8 cellular contexts compared by ENCODE assay signal in the genomic region with DNA sequence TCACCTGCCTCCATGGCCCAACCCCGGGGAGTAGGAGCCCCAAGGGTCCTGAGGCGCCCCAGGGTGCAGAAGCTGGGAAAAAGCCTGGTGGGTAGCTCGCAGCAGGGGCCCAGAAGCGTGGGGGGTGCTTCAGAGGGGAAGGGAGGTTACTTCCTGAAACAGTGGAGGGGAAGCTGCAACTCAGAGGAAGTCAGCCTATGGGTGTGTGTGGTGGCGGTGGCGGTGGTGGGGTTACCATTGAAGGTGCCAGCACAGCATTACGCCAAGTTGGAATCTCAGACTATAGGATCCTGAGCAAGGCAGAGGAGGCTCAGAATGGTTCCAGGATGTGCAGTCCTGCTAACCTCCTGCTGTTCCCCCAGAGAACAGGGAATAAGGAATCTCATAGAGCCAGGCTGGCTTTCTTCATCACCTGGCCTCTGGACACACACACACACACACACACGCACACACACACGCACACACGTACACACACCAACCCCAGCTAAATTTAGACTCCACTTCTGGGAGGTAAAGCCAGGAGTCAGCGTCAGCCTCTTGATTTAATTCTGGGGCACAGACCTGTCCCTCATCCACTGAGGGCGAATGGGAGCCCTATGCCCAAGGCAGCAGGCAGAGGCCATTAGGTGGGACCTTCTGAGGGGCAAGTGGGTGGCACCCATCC. TPM values are rescaled to one million over a fixed set of nuclear protein-coding genes. Genes with fewer than 3 reads are reported as not detected.
DNase-seq lines count a peak whose midpoint lies in the region; ATAC-seq, FAIRE-seq and TF ChIP-seq lines count a peak whose summit lies in the region.

No MANE protein-coding gene starts in this region.

- H3K79me2 ChIP-seq in GM12878 (ENCODE audit: control insufficient read depth, insufficient read depth, low read length): peaks cover 28% of the 10 kb centered on the region

- no peaks in the 10 kb centered on the region for H3K27me3 ChIP-seq in GM12878 (replicated peaks in 1 of 2; ENCODE audit: control insufficient read depth in 2 of 2, insufficient read depth in 2 of 2, low read length in 1 of 2)

- in situ Hi-C loops in GM12878 (cut with MboI): no loop called here

- SMC1A ChIA-PET in GM12878 (lab: Charles Lee; ENCODE audit: uncharacterized antibody, unreplicated experiment): interaction anchor here (0.7 to 4.5 kb wide), 25 partner anchors 9 to 273 kb away, joined by 3 to 59 read pairs (median 5); a partner anchor contains a TSS

- peak overlapping the region; percentile 95 for H3K27ac ChIP-seq in GM12878 (ENCODE audit: control insufficient read depth, insufficient read depth)

- POLR2A ChIA-PET in GM12878 (lab: Charles Lee): interaction anchor here (0.9 to 5.3 kb wide), 14 partner anchors 9 to 311 kb away, joined by 3 to 83 read pairs (median 8); a partner anchor contains a TSS

- no peak for TF ChIP-seq RAD21 in GM12878 (IDR thresholded peaks at IDR 0.05; ENCODE audit: insufficient read depth, low read depth, low read length)

- DNase-seq in DMS53 (lab: John Stamatoyannopoulos, UW): peak; percentile 68
- DNase-seq in T-helper 9 cell: peak; percentile 76
- no peak for DNase-seq in GM12878 (ENCODE audit: low read depth, low spot score)
- DNase-seq in iris pigment epithelial cell (ENCODE audit: low read depth): peak; percentile 53
- DNase-seq in stimulated activated CD4-positive, alpha-beta T cell treated with anti-CD3 and anti-CD28 coated beads, Interleukin-1b, Interleukin-23, amount 100 ng/mL, for 48 hours: peak; percentile 77
- DNase-seq in urothelium cell line (ENCODE audit: low spot score): no peak

- no TSS peak for BruUV-seq in GM12878 (replicated peaks; lab: Mats Ljungman, UMichigan)

- no peak for TF ChIP-seq CTCF in GM12878 (IDR thresholded peaks at IDR 0.05 in 2 of 3, conservative IDR thresholded peaks at IDR 0.05 in 1 of 3; ENCODE audit: control insufficient read depth in 2 of 3, extremely low read depth in 1 of 3, insufficient read depth in 1 of 3, low read depth in 3 of 3, low read length in 3 of 3)

- no peaks in the 10 kb centered on the region for H4K20me1 ChIP-seq in GM12878 (ENCODE audit: control insufficient read depth, insufficient read depth)

- H3K4me2 ChIP-seq in GM12878 (ENCODE audit: control insufficient read depth, insufficient read depth): peak overlapping the region; percentile 100

- CTCF ChIA-PET in GM12878 (lab: Yijun Ruan, JAX): interaction anchor here (0.6 to 4.8 kb wide), 13 partner anchors 11 to 267 kb away, joined by 3 to 54 read pairs (median 8); a partner anchor contains a TSS

- peak overlapping the region; percentile 100 for H3K4me3 ChIP-seq in GM12878

- peak overlapping the region; percentile 62 for H2AFZ ChIP-seq in GM12878 (ENCODE audit: control insufficient read depth, low read depth, low read length)

- FAIRE-seq in GM12878 (lab: Jason Lieb, UNC) (peak; percentile 98), urothelium cell line (lab: Jason Lieb, UNC) (no peak)

- TF ChIP-seq POLR2A in GM12878 (IDR thresholded peaks at IDR 0.05; ENCODE audit: low read depth, low read length): peak; percentile 59; the same call in 1 of the 2 replicates

- RAD21 ChIA-PET in GM12878 (lab: Charles Lee; ENCODE audit: unreplicated experiment): interaction anchor here (0.9 to 4.9 kb wide), 25 partner anchors 11 to 253 kb away, joined by 3 to 55 read pairs (median 5); a partner anchor contains a TSS

- H3K36me3 ChIP-seq in GM12878 (ENCODE audit: control insufficient read depth in 2 of 2, insufficient read depth in 2 of 2, low read length in 1 of 2): peaks cover 21 to 22% of the 10 kb centered on the region in 2 experiments; a peak in 3 of 4 replicates

- peak; percentile 2 for ATAC-seq in HG03135 (IDR thresholded peaks at IDR 0.05; ENCODE audit: unreplicated experiment)
- ATAC-seq in GM12878: peak; percentile 70
- ATAC-seq in HG03139 (IDR thresholded peaks at IDR 0.05; ENCODE audit: unreplicated experiment): no peak

- intact Hi-C loops in GM12878 (cut with micrococcal nuclease; ENCODE audit: unreplicated experiment): loop anchor here (1.0 to 2.0 kb wide), 2 partner anchors 22 kb away; a partner anchor contains a TSS

- peak overlapping the region; percentile 99 for H3K9ac ChIP-seq in GM12878 (ENCODE audit: control insufficient read depth, insufficient read depth, low read length)

- peaks cover 21% of the 10 kb centered on the region for H3K4me1 ChIP-seq in GM12878 (ENCODE audit: control insufficient read depth, insufficient read depth, low read length)

- TF ChIP-seq EP300 in GM12878 (IDR thresholded peaks at IDR 0.05; ENCODE audit: borderline replicate concordance in 1 of 2, control insufficient read depth in 1 of 2, low read depth in 2 of 2, low read length in 2 of 2): no peak

- under 1% methylated on average over 12 of the region's 12 CpGs for WGBS in GM12878 (ENCODE audit: insufficient coverage, insufficient replicate concordance, low lambda C conversion rate, missing lambda C conversion rate)

- H3K9me3 ChIP-seq in GM12878 (replicated peaks; ENCODE audit: control insufficient read depth, insufficient read depth, low read length): no peaks in the 10 kb centered on the region

RNA-seq across cellular contexts. Expression of a gene that starts 1.3 kb away (rescaled TPM):
- total RNA-seq in GM12878 (2013; cell fraction: nucleolus; rRNA removed): 176 and 188 TPM in 2 replicates
- total RNA-seq in GM12878 (2014; rRNA removed): 18.2 and 22.2 TPM in 2 replicates
- total RNA-seq in GM12878 (2014; rRNA removed; fragmentation: Illumina TruSeq; extraction: Trizol): 13.1 and 13.7 TPM in 2 replicates
- total RNA-seq in GM12878 (2021): 57.5 and 74.8 TPM in 2 replicates
- polyA plus RNA-seq in GM12878 (2011; ENCODE audit: low read depth): 25.1 TPM
- polyA plus RNA-seq in GM12878 (2011; rRNA removed): 15.7 and 26.6 TPM in 2 replicates
- polyA plus RNA-seq in GM12878 (2011; cell fraction: cytosol; rRNA removed): 20.2 and 26.8 TPM in 2 replicates
- polyA plus RNA-seq in GM12878 (2011; cell fraction: nucleus; rRNA removed): 454 and 493 TPM in 2 replicates
- polyA plus RNA-seq in GM12878 (2012): 54.4 and 57.1 TPM in 2 replicates
- 23.5 and 31.0 TPM in 2 replicates for polyA plus RNA-seq in GM12878 (2014; fragmentation: Illumina TruSeq; extraction: Trizol)
- polyA plus RNA-seq in GM12878 (2014; fragmentation: Nextera tagmentation; extraction: Ambion mirVana): 10 to 100 TPM; 12.0 to 13.4 TPM
- 55.1 and 73.9 TPM in 2 replicates for polyA plus RNA-seq in GM12878 (2014; rRNA removed)
- 10 to 100 TPM; 20.8 to 23.3 TPM for polyA plus RNA-seq in GM12878 (2016; fragmentation: Nextera tagmentation; extraction: Ambion mirVana)
- 25.8 and 43.4 TPM in 2 replicates for polyA minus RNA-seq in GM12878 (2011; rRNA and poly(A)+ RNA removed)
- 25.7 and 31.0 TPM in 2 replicates for polyA minus RNA-seq in GM12878 (2011; cell fraction: cytosol; rRNA and poly(A)+ RNA removed)
- polyA minus RNA-seq in GM12878 (2011; cell fraction: nucleus; rRNA and poly(A)+ RNA removed): 151 and 238 TPM in 2 replicates

RNA-seq across cellular contexts. Expression of a gene that starts 13.1 kb away (rescaled TPM):
- total RNA-seq in GM12878 (2013; cell fraction: nucleolus; rRNA removed): 37.1 and 39.2 TPM in 2 replicates
- total RNA-seq in GM12878 (2014; rRNA removed): 15.5 and 15.7 TPM in 2 replicates
- 13.7 and 13.8 TPM in 2 replicates for total RNA-seq in GM12878 (2014; rRNA removed; fragmentation: Illumina TruSeq; extraction: Trizol)
- total RNA-seq in GM12878 (2021): 54.6 and 59.7 TPM in 2 replicates
- 27.4 TPM for polyA plus RNA-seq in GM12878 (2011; ENCODE audit: low read depth)
- 12.8 and 35.6 TPM in 2 replicates for polyA plus RNA-seq in GM12878 (2011; rRNA removed)
- polyA plus RNA-seq in GM12878 (2011; cell fraction: cytosol; rRNA removed): 36.7 and 38.1 TPM in 2 replicates
- polyA plus RNA-seq in GM12878 (2011; cell fraction: nucleus; rRNA removed): 99.3 and 114 TPM in 2 replicates
- polyA plus RNA-seq in GM12878 (2012): 47.5 and 49.7 TPM in 2 replicates
- polyA plus RNA-seq in GM12878 (2014; fragmentation: Illumina TruSeq; extraction: Trizol): 21.6 and 49.4 TPM in 2 replicates
- 1 to 10 TPM; 5.1 to 8.4 TPM for polyA plus RNA-seq in GM12878 (2014; fragmentation: Nextera tagmentation; extraction: Ambion mirVana)
- polyA plus RNA-seq in GM12878 (2014; rRNA removed): 56.5 and 57.9 TPM in 2 replicates
- 10 to 100 TPM; 29.9 to 40.1 TPM for polyA plus RNA-seq in GM12878 (2016; fragmentation: Nextera tagmentation; extraction: Ambion mirVana)
- 36.4 and 45.0 TPM in 2 replicates for polyA minus RNA-seq in GM12878 (2011; rRNA and poly(A)+ RNA removed)
- polyA minus RNA-seq in GM12878 (2011; cell fraction: cytosol; rRNA and poly(A)+ RNA removed): 16.4 and 21.3 TPM in 2 replicates
- 44.2 and 65.2 TPM in 2 replicates for polyA minus RNA-seq in GM12878 (2011; cell fraction: nucleus; rRNA and poly(A)+ RNA removed)

RNA-seq across cellular contexts. Expression of a gene that starts 18.1 kb away (rescaled TPM):
- total RNA-seq in GM12878 (2013; cell fraction: nucleolus; rRNA removed): 77.9 and 89.0 TPM in 2 replicates
- total RNA-seq in GM12878 (2014; rRNA removed): 78.0 and 79.1 TPM in 2 replicates
- total RNA-seq in GM12878 (2014; rRNA removed; fragmentation: Illumina TruSeq; extraction: Trizol): 48.7 and 51.2 TPM in 2 replicates
- 67.7 and 68.3 TPM in 2 replicates for total RNA-seq in GM12878 (2021)
- polyA plus RNA-seq in GM12878 (2011; ENCODE audit: low read depth): 33.2 TPM
- 61.1 and 79.6 TPM in 2 replicates for polyA plus RNA-seq in GM12878 (2011; rRNA removed)
- 116 and 131 TPM in 2 replicates for polyA plus RNA-seq in GM12878 (2011; cell fraction: cytosol; rRNA removed)
- polyA plus RNA-seq in GM12878 (2011; cell fraction: nucleus; rRNA removed): 60.2 and 80.5 TPM in 2 replicates
- 55.5 and 66.2 TPM in 2 replicates for polyA plus RNA-seq in GM12878 (2012)
- polyA plus RNA-seq in GM12878 (2014; fragmentation: Illumina TruSeq; extraction: Trizol): 58.5 and 64.0 TPM in 2 replicates
- polyA plus RNA-seq in GM12878 (2014; fragmentation: Nextera tagmentation; extraction: Ambion mirVana): 10 to 100 TPM in 1 of 2 experiments, 1 to 10 TPM in 1; 8.8 to 20.6 TPM
- polyA plus RNA-seq in GM12878 (2014; rRNA removed): 77.0 and 77.2 TPM in 2 replicates
- 10 to 100 TPM; 88.9 to 98.6 TPM for polyA plus RNA-seq in GM12878 (2016; fragmentation: Nextera tagmentation; extraction: Ambion mirVana)
- 63.3 and 106 TPM in 2 replicates for polyA minus RNA-seq in GM12878 (2011; rRNA and poly(A)+ RNA removed)
- 31.5 and 35.2 TPM in 2 replicates for polyA minus RNA-seq in GM12878 (2011; cell fraction: cytosol; rRNA and poly(A)+ RNA removed)
- 30.1 and 33.3 TPM in 2 replicates for polyA minus RNA-seq in GM12878 (2011; cell fraction: nucleus; rRNA and poly(A)+ RNA removed)

RNA-seq across cellular contexts. Expression of a gene that starts 22.4 kb away (rescaled TPM):
- 21.5 and 22.0 TPM in 2 replicates for total RNA-seq in GM12878 (2013; cell fraction: nucleolus; rRNA removed)
- 14.0 and 15.6 TPM in 2 replicates for total RNA-seq in GM12878 (2014; rRNA removed)
- 11.6 and 12.2 TPM in 2 replicates for total RNA-seq in GM12878 (2014; rRNA removed; fragmentation: Illumina TruSeq; extraction: Trizol)
- 10.9 and 11.3 TPM in 2 replicates for total RNA-seq in GM12878 (2021)
- polyA plus RNA-seq in GM12878 (2011; ENCODE audit: low read depth): 7.8 TPM
- polyA plus RNA-seq in GM12878 (2011; rRNA removed): 9.7 and 11.9 TPM in 2 replicates
- 13.6 and 16.7 TPM in 2 replicates for polyA plus RNA-seq in GM12878 (2011; cell fraction: cytosol; rRNA removed)
- polyA plus RNA-seq in GM12878 (2011; cell fraction: nucleus; rRNA removed): 25.1 and 37.1 TPM in 2 replicates
- 10.0 and 13.9 TPM in 2 replicates for polyA plus RNA-seq in GM12878 (2012)
- 10.0 and 12.5 TPM in 2 replicates for polyA plus RNA-seq in GM12878 (2014; fragmentation: Illumina TruSeq; extraction: Trizol)
- 10 to 100 TPM in 1 of 2 experiments, 1 to 10 TPM in 1; 9.7 to 12.9 TPM for polyA plus RNA-seq in GM12878 (2014; fragmentation: Nextera tagmentation; extraction: Ambion mirVana)
- 13.1 and 13.4 TPM in 2 replicates for polyA plus RNA-seq in GM12878 (2014; rRNA removed)
- polyA plus RNA-seq in GM12878 (2016; fragmentation: Nextera tagmentation; extraction: Ambion mirVana): 10 to 100 TPM; 11.2 to 11.9 TPM
- polyA minus RNA-seq in GM12878 (2011; rRNA and poly(A)+ RNA removed): 14.5 and 23.8 TPM in 2 replicates
- polyA minus RNA-seq in GM12878 (2011; cell fraction: cytosol; rRNA and poly(A)+ RNA removed): 4.8 and 4.9 TPM in 2 replicates
- 9.6 and 14.0 TPM in 2 replicates for polyA minus RNA-seq in GM12878 (2011; cell fraction: nucleus; rRNA and poly(A)+ RNA removed)

RNA-seq across cellular contexts. Expression of a gene that starts 22.5 kb away (rescaled TPM):
- 42.2 and 43.5 TPM in 2 replicates for total RNA-seq in GM12878 (2013; cell fraction: nucleolus; rRNA removed)
- total RNA-seq in GM12878 (2014; rRNA removed) (6.9 and 7.2 TPM in 2 replicates), GM12878 (2014; rRNA removed; fragmentation: Illumina TruSeq; extraction: Trizol) (8.3 and 8.8 TPM in 2 replicates), GM12878 (2021) (63.1 and 64.6 TPM in 2 replicates)
- polyA plus RNA-seq in GM12878 (2011; ENCODE audit: low read depth): 8.1 TPM
- polyA plus RNA-seq in GM12878 (2011; rRNA removed) (7.3 and 10.8 TPM in 2 replicates), GM12878 (2014; fragmentation: Illumina TruSeq; extraction: Trizol) (17.6 and 21.2 TPM in 2 replicates), GM12878 (2014; fragmentation: Nextera tagmentation; extraction: Ambion mirVana) (1 to 10 TPM; 2.4 to 8.7 TPM), GM12878 (2014; rRNA removed) (10.1 and 11.3 TPM in 2 replicates), GM12878 (2016; fragmentation: Nextera tagmentation; extraction: Ambion mirVana) (1 to 10 TPM; 6.4 to 6.6 TPM)
- polyA plus RNA-seq in GM12878 (2011; cell fraction: cytosol; rRNA removed): 9.8 and 17.2 TPM in 2 replicates
- 15.9 and 16.1 TPM in 2 replicates for polyA plus RNA-seq in GM12878 (2011; cell fraction: nucleus; rRNA removed)
- 11.1 and 15.1 TPM in 2 replicates for polyA plus RNA-seq in GM12878 (2012)
- polyA minus RNA-seq in GM12878 (2011; rRNA and poly(A)+ RNA removed): 21.0 and 24.2 TPM in 2 replicates
- 24.1 and 25.2 TPM in 2 replicates for polyA minus RNA-seq in GM12878 (2011; cell fraction: cytosol; rRNA and poly(A)+ RNA removed)
- 7.4 and 10.2 TPM in 2 replicates for polyA minus RNA-seq in GM12878 (2011; cell fraction: nucleus; rRNA and poly(A)+ RNA removed)

Comparison
In these comparisons a context has a peak if more than half of its experiments do, and no peak if none do; other contexts are left out.
1. DNase-seq: peak in DMS53 (single experiment), T-helper 9 cell (single experiment), iris pigment epithelial cell (single experiment) and stimulated activated CD4-positive, alpha-beta T cell treated with anti-CD3 and anti-CD28 coated beads, Interleukin-1b, Interleukin-23, amount 100 ng/mL, for 48 hours (single experiment); none in GM12878 (single experiment) and urothelium cell line (single experiment).